In genomic region chr3:81955908-81956307, GRCh38 we compare ENCODE assay signal across 17 cellular contexts.
DNase-seq lines count a peak whose midpoint lies in the region; FAIRE-seq and TF ChIP-seq lines count a peak whose summit lies in the region.
"Had no signal": no experiment of that assay in that cellular context is flagged by ENCODE, and none has a peak within 500 bp of the region (broad histone marks: within the 10 kb centered on the region; RNA-seq: fewer than 3 reads in every experiment).

No MANE protein-coding gene starts in this region.

- H3K9me3 Mint-ChIP-seq in activated T-helper 2 cell treated with anti-CD3 and anti-CD28 coated beads, Interferon-gamma antibody, Interleukin-2, Interleukin-4, amounts not matched to agents 10 μg/mL and 5 μg/mL and 100 μg/mL, durations not matched to agents 14 hours and 24 hours and 36 hours: no peaks in the 10 kb centered on the region
- H3K9me3 Mint-ChIP-seq: T-helper 1 cell treated with Interleukin-12 subunit alpha and Interleukin-12 subunit beta and Interleukin-4 antibody, amounts not matched to agents 30 μg/mL and 1 μg/mL, for 36 hours had no signal

- H3K27me3 ChIP-seq in osteoblast (ENCODE audit: insufficient read depth, low read length): no peaks in the 10 kb centered on the region

- no peak for TF ChIP-seq CTCF in osteoblast (IDR thresholded peaks at IDR 0.05; ENCODE audit: extremely low read depth, low read depth, low read length)

- no peaks in the 10 kb centered on the region for H3K9me3 ChIP-seq in osteoblast (ENCODE audit: low read depth, low read length)

- H4K20me1 ChIP-seq in osteoblast (ENCODE audit: insufficient read depth, low read length): no peaks in the 10 kb centered on the region

- no peaks in the 10 kb centered on the region for H3K79me2 ChIP-seq in osteoblast (ENCODE audit: insufficient read depth, low read length)

- H3K4me3 ChIP-seq in osteoblast (ENCODE audit: insufficient read depth, low read length): no peak overlapping the region

- no peaks in the 10 kb centered on the region for H3K4me1 Mint-ChIP-seq in activated T-helper 2 cell treated with anti-CD3 and anti-CD28 coated beads, Interferon-gamma antibody, Interleukin-2, Interleukin-4, amounts not matched to agents 10 μg/mL and 5 μg/mL and 100 μg/mL, durations not matched to agents 14 hours and 24 hours and 36 hours (ENCODE audit: low read depth)
- H3K4me1 Mint-ChIP-seq: CD4-positive, CD25-positive, alpha-beta regulatory T cell had no signal

- no peak overlapping the region for H2AFZ ChIP-seq in osteoblast (ENCODE audit: low read length)

- no peaks in the 10 kb centered on the region for H3K27me3 Mint-ChIP-seq in activated T-helper 2 cell treated with anti-CD3 and anti-CD28 coated beads, Interferon-gamma antibody, Interleukin-2, Interleukin-4, amounts not matched to agents 10 μg/mL and 5 μg/mL and 100 μg/mL, durations not matched to agents 14 hours and 24 hours and 36 hours (ENCODE audit: low read depth)
- H3K27me3 Mint-ChIP-seq: CD4-positive, CD25-positive, alpha-beta regulatory T cell had no signal

- H3K4me1 ChIP-seq in osteoblast (ENCODE audit: insufficient read depth, low read length): no peaks in the 10 kb centered on the region

- no peak overlapping the region for H3K27ac Mint-ChIP-seq in activated T-helper 2 cell treated with anti-CD3 and anti-CD28 coated beads, Interferon-gamma antibody, Interleukin-2, Interleukin-4, amounts not matched to agents 10 μg/mL and 5 μg/mL and 100 μg/mL, durations not matched to agents 14 hours and 24 hours and 36 hours
- H3K27ac Mint-ChIP-seq: CD4-positive, CD25-positive, alpha-beta regulatory T cell; T-helper 1 cell treated with Interleukin-12 subunit alpha and Interleukin-12 subunit beta and Interleukin-4 antibody, amounts not matched to agents 30 μg/mL and 1 μg/mL, for 36 hours had no signal

- intact Hi-C loops in activated T-helper 2 cell treated with anti-CD3 and anti-CD28 coated beads, Interferon-gamma antibody, Interleukin-2, Interleukin-4, amounts not matched to agents 10 μg/mL and 5 μg/mL and 100 μg/mL, durations not matched to agents 14 hours and 24 hours and 36 hours (cut with micrococcal nuclease): no loop called here

- peak; percentile 27 for DNase-seq in NCI-H510A treated with DMSO at 0.1 percent for 48 hours (lab: John Stamatoyannopoulos, UW)
- no peak for DNase-seq in NCI-H510A (lab: John Stamatoyannopoulos, UW)
- DNase-seq in NCI-H2029 (lab: John Stamatoyannopoulos, UW): peak; percentile 3
- peak; percentile 43 for DNase-seq in SHP77 treated with DMSO at 0.1 percent for 48 hours (lab: John Stamatoyannopoulos, UW)
- no peak for DNase-seq in osteoblast (ENCODE audit: insufficient read length, low spot score, missing footprints)
- DNase-seq in activated T-helper 2 cell treated with anti-CD3 and anti-CD28 coated beads, Interferon-gamma antibody, Interleukin-2, Interleukin-4, amounts not matched to agents 10 μg/mL and 5 μg/mL and 100 μg/mL, durations not matched to agents 14 hours and 24 hours and 36 hours (ENCODE audit: low spot score): no peak
- DNase-seq in RCC 7860 (ENCODE audit: low spot score): no peak
- no peak for DNase-seq in caudate nucleus (lab: John Stamatoyannopoulos, UW)
- DNase-seq: Calu3; CD4-positive, CD25-positive, alpha-beta regulatory T cell; DMS79 treated with DMSO at 0.1 percent for 48 hours; NCI-H1436 treated with DMSO at 0.1 percent for 48 hours; NCI-H69; Right ventricle myocardium superior had no signal

- H3K36me3 ChIP-seq in osteoblast (ENCODE audit: insufficient read depth, low read length): no peaks in the 10 kb centered on the region

- no peak overlapping the region for H3K27ac ChIP-seq in osteoblast (ENCODE audit: low read depth, low read length)
- H3K27ac ChIP-seq in caudate nucleus (ENCODE audit: low read depth, low read length): no peak overlapping the region

- peak overlapping the region; percentile 45 for H3K4me2 ChIP-seq in osteoblast (ENCODE audit: insufficient read depth, low read length)

- FAIRE-seq in RCC 7860 (lab: Jason Lieb, UNC): no peak
- FAIRE-seq: G401.6, GM12891 had no signal

- no peak overlapping the region for H3K4me3 Mint-ChIP-seq in activated T-helper 2 cell treated with anti-CD3 and anti-CD28 coated beads, Interferon-gamma antibody, Interleukin-2, Interleukin-4, amounts not matched to agents 10 μg/mL and 5 μg/mL and 100 μg/mL, durations not matched to agents 14 hours and 24 hours and 36 hours (ENCODE audit: low read depth)
- H3K4me3 Mint-ChIP-seq: CD4-positive, CD25-positive, alpha-beta regulatory T cell; T-helper 1 cell treated with Interleukin-12 subunit alpha and Interleukin-12 subunit beta and Interleukin-4 antibody, amounts not matched to agents 30 μg/mL and 1 μg/mL, for 36 hours had no signal

- no peaks in the 10 kb centered on the region for H3K36me3 Mint-ChIP-seq in activated T-helper 2 cell treated with anti-CD3 and anti-CD28 coated beads, Interferon-gamma antibody, Interleukin-2, Interleukin-4, amounts not matched to agents 10 μg/mL and 5 μg/mL and 100 μg/mL, durations not matched to agents 14 hours and 24 hours and 36 hours (ENCODE audit: low read depth)
- H3K36me3 Mint-ChIP-seq: CD4-positive, CD25-positive, alpha-beta regulatory T cell had no signal

Comparison
In these comparisons a context has a peak if more than half of its experiments do, and no peak if none do; other contexts are left out.
1. DNase-seq: peak in NCI-H510A treated with DMSO at 0.1 percent for 48 hours (single experiment), NCI-H2029 (single experiment) and SHP77 treated with DMSO at 0.1 percent for 48 hours (single experiment); none in NCI-H510A (single experiment), osteoblast (single experiment), activated T-helper 2 cell treated with anti-CD3 and anti-CD28 coated beads, Interferon-gamma antibody, Interleukin-2, Interleukin-4, amounts not matched to agents 10 μg/mL and 5 μg/mL and 100 μg/mL, durations not matched to agents 14 hours and 24 hours and 36 hours (single experiment), RCC 7860 (single experiment) and caudate nucleus (0 of 61).